Comparison of ENCODE assay signal across 25 cellular contexts in the genomic region with DNA sequence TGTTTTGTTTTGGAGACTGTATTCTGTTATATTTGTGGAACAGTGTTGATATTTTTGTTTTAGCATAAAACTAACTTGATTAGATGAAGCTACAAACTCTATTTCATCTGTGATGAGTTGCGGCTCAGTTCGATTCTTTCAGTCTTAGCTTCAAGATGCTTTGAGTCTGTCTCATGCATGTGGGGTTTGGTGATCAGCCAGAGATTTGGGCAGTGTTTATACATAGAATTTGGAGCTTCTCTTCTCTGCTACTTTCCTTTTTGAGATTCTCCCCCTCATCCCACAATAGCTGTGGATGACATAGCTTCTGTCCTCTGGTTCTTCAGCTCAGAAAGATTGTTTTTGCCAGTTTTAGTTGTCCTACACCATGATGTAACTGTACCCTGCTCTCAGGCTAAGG.
DNase-seq lines count a peak whose midpoint lies in the region; ATAC-seq, FAIRE-seq and TF ChIP-seq lines count a peak whose summit lies in the region.
"Had no signal": no experiment of that assay in that cellular context is flagged by ENCODE, and none has a peak within 500 bp of the region (broad histone marks: within the 10 kb centered on the region; RNA-seq: fewer than 3 reads in every experiment).

No MANE protein-coding gene starts in this region.

- H2AFZ ChIP-seq in GM23248 = no peak overlapping the region
- H2AFZ ChIP-seq in astrocyte (ENCODE audit: low read depth, low read length) = no peak overlapping the region

- H3K27ac Mint-ChIP-seq in astrocyte (ENCODE audit: unreplicated experiment) = no peak overlapping the region
- H3K27ac Mint-ChIP-seq: CD8-positive, alpha-beta memory T cell had no signal

- H3F3A ChIP-seq in GM23248 (ENCODE audit: insufficient read depth) = 0 out of 2 replicates have a peak, but pooled peaks cover 6% of the 10 kb centered on the region

- ATAC-seq in activated CD4-positive, CD25-positive, alpha-beta regulatory T cell treated with anti-CD3 and anti-CD28 coated beads, Interleukin-2, amount 50 U/mL, for 24 hours = no peak
- ATAC-seq in GM21576 (IDR thresholded peaks at IDR 0.05; ENCODE audit: unreplicated experiment) = no peak

- H3K27me3 ChIP-seq in GM23248 (replicated peaks; ENCODE audit: insufficient read depth) (no peaks in the 10 kb centered on the region), astrocyte (ENCODE audit: insufficient read depth, low read length) (no peaks in the 10 kb centered on the region)

- TF ChIP-seq CTCF in astrocyte (IDR thresholded peaks at IDR 0.05; ENCODE audit: insufficient read depth, low read depth, low read length) = no peak

- no peak for FAIRE-seq in astrocyte (lab: Jason Lieb, UNC)
- FAIRE-seq: GM19239 had no signal

- no peak overlapping the region for H3K4me3 Mint-ChIP-seq in astrocyte (ENCODE audit: unreplicated experiment)
- H3K4me3 Mint-ChIP-seq: CD8-positive, alpha-beta memory T cell had no signal

- no peak overlapping the region for H3K4me3 ChIP-seq in GM23248
- no peak overlapping the region for H3K4me3 ChIP-seq in astrocyte (ENCODE audit: insufficient read depth, low read depth, low read length)
- H3K4me3 ChIP-seq: SK-N-MC had no signal

- H3K4me2 ChIP-seq in GM23248 (ENCODE audit: unreplicated experiment) (no peak overlapping the region), astrocyte (ENCODE audit: low read length) (no peak overlapping the region)

- 41 to 60% methylated on average over 2 of the region's 2 CpGs for WGBS in GM23248 (ENCODE audit: low coverage in 1 of 2, low lambda C conversion rate in 2 of 2, missing lambda C conversion rate in 2 of 2), 2 experiments

- H3K9me3 Mint-ChIP-seq in astrocyte (ENCODE audit: unreplicated experiment) = no peaks in the 10 kb centered on the region

- H3K4me1 Mint-ChIP-seq in astrocyte (ENCODE audit: low read depth, unreplicated experiment) = no peaks in the 10 kb centered on the region
- H3K4me1 Mint-ChIP-seq: CD8-positive, alpha-beta memory T cell had no signal

- DNase-seq in GM23248 (peak; percentile 42), astrocyte (ENCODE audit: low read depth) (peak; percentile 19), fibroblast of peridontal ligament (ENCODE audit: extremely low read depth) (peak; percentile 64), DMS53 treated with DMSO at 0.1 percent for 48 hours (lab: John Stamatoyannopoulos, UW; ENCODE audit: unreplicated experiment) (no peak), HT-29 (ENCODE audit: low spot score) (no peak)
- DNase-seq: AML-193; C1 segment of cervical spinal cord; Calu3; CD8-positive, alpha-beta memory T cell; DMS153; GDM1; H7; KG1; NCI-H1092 treated with DMSO at 0.1 percent for 48 hours; NCI-H1436 treated with DMSO at 0.1 percent for 48 hours; NCI-H1930; NCI-H510A; NCI-H748 treated with DMSO at 0.1 percent for 48 hours; SHP77 treated with DMSO at 0.1 percent for 48 hours had no signal

- in situ Hi-C loops in GM23248 (cut with MboI) = no loop called here

- H3K36me3 ChIP-seq in GM23248 (ENCODE audit: low read depth) (no peaks in the 10 kb centered on the region), astrocyte (ENCODE audit: insufficient read depth, low read length) (no peaks in the 10 kb centered on the region)

- no peaks in the 10 kb centered on the region for H3K79me2 ChIP-seq in GM23248 (ENCODE audit: insufficient read depth)
- H3K79me2 ChIP-seq in astrocyte (ENCODE audit: insufficient read depth, low read length) = no peaks in the 10 kb centered on the region

- H4K20me1 ChIP-seq in GM23248 (ENCODE audit: insufficient read depth) (no peaks in the 10 kb centered on the region), astrocyte (ENCODE audit: insufficient read depth, low read length) (no peaks in the 10 kb centered on the region)

- no peaks in the 10 kb centered on the region for H3K4me1 ChIP-seq in GM23248 (ENCODE audit: insufficient read depth)
- H3K4me1 ChIP-seq in astrocyte (ENCODE audit: insufficient read depth, low read length) = no peaks in the 10 kb centered on the region

- H3K9me3 ChIP-seq in GM23248 (ENCODE audit: low read depth) = no peaks in the 10 kb centered on the region
- H3K9me3 ChIP-seq in astrocyte (ENCODE audit: insufficient read depth, low read depth, low read length) = no peaks in the 10 kb centered on the region

- H3K36me3 Mint-ChIP-seq in astrocyte (ENCODE audit: low read depth, unreplicated experiment) = no peaks in the 10 kb centered on the region
- H3K36me3 Mint-ChIP-seq: CD8-positive, alpha-beta memory T cell had no signal

- H3K9ac ChIP-seq in GM23248 (no peak overlapping the region), astrocyte (ENCODE audit: low read length) (no peak overlapping the region)

- H3K27me3 Mint-ChIP-seq in astrocyte (ENCODE audit: low read depth, unreplicated experiment) = no peaks in the 10 kb centered on the region

- no peaks in the 10 kb centered on the region for H3K9me2 ChIP-seq in GM23248 (ENCODE audit: insufficient read depth)

- no peak overlapping the region for H3K27ac ChIP-seq in GM23248
- H3K27ac ChIP-seq in astrocyte (ENCODE audit: low read depth, low read length) = no peak overlapping the region
- H3K27ac ChIP-seq: HL-60, RWPE1, SK-N-MC had no signal

Comparison
In these comparisons a context has a peak if more than half of its experiments do, and no peak if none do; other contexts are left out.
1. DNase-seq: peak in GM23248 (single experiment), astrocyte (single experiment) and fibroblast of peridontal ligament (single experiment); none in DMS53 treated with DMSO at 0.1 percent for 48 hours (single experiment) and HT-29 (single experiment).